In the genomic region with DNA sequence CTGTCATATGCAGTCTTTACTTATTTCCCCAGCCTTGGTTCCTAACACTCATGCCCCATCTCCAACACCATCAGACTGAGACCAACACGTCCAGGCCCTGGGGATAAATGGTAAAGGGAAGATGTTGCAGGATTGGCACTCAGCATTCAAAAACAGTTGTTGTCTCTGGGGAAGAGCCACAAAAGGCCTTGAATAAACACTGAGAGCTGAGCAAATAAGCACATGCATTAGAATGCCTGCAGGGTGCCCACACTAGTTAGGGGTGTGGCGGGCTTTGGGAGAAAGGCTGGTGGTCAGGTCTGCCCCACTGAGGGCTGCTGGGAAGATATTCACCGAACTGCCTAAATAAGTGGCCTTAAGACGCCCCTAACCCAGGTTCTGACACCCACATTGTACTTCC, we compare ENCODE assay signal across 23 cellular contexts.
"Had no signal": no experiment of that assay in that cellular context is flagged by ENCODE, and none has a peak within 500 bp of the region (broad histone marks: within the 10 kb centered on the region; RNA-seq: fewer than 3 reads in every experiment).

No MANE protein-coding gene starts in this region.

- H3K27ac Mint-ChIP-seq: memory B cell; mesothelial cell of epicardium; natural killer cell; stimulated activated naive B cell treated with anti-CD40 and anti-IgM and Interleukin-4, amounts not matched to agents 10 μg/mL and 1 μg/mL and 100 μg/mL, for 72 hours; stimulated activated naive CD8-positive, alpha-beta T cell treated with anti-CD3 and anti-CD28 coated beads, Interleukin-15, amount 100 ng/mL, for 72 hours had no signal

- H3K4me1 Mint-ChIP-seq: memory B cell; natural killer cell; stimulated activated naive B cell treated with anti-CD40 and anti-IgM and Interleukin-4, amounts not matched to agents 10 μg/mL and 1 μg/mL and 100 μg/mL, for 72 hours; stimulated activated naive CD8-positive, alpha-beta T cell treated with anti-CD3 and anti-CD28 coated beads, Interleukin-15, amount 100 ng/mL, for 72 hours had no signal

- H3K9me3 Mint-ChIP-seq: mesothelial cell of epicardium; neural crest cell; stimulated activated naive CD8-positive, alpha-beta T cell treated with anti-CD3 and anti-CD28 coated beads, Interleukin-15, amount 100 ng/mL, for 72 hours had no signal

- H3K4me1 ChIP-seq: esophagus muscularis mucosa, gastrocnemius medialis, heart right ventricle, left ventricle myocardium inferior, lower lobe of right lung, right atrium auricular region, sigmoid colon, testis, tibial nerve had no signal

- H3K36me3 ChIP-seq: esophagus muscularis mucosa, gastrocnemius medialis, heart right ventricle, left ventricle myocardium inferior, lower lobe of right lung, right atrium auricular region, sigmoid colon, tibial nerve had no signal

- H3K36me3 Mint-ChIP-seq: memory B cell; natural killer cell; stimulated activated naive B cell treated with anti-CD40 and anti-IgM and Interleukin-4, amounts not matched to agents 10 μg/mL and 1 μg/mL and 100 μg/mL, for 72 hours had no signal

- ATAC-seq: gastrocnemius medialis; heart right ventricle; left cardiac atrium; natural killer cell; stimulated activated naive B cell treated with anti-CD40 and anti-IgM and Interleukin-4, amounts not matched to agents 10 μg/mL and 1 μg/mL and 100 μg/mL, for 72 hours; stimulated activated naive CD8-positive, alpha-beta T cell treated with anti-CD3 and anti-CD28 coated beads, Interleukin-15, amount 100 ng/mL, for 72 hours had no signal

- H3K27me3 ChIP-seq: esophagus muscularis mucosa, gastrocnemius medialis, heart right ventricle, right atrium auricular region, sigmoid colon, testis, tibial nerve had no signal

- H3K4me3 ChIP-seq: esophagus muscularis mucosa, gastrocnemius medialis, heart right ventricle, left ventricle myocardium inferior, lower lobe of right lung, right atrium auricular region, sigmoid colon, skin epidermis, testis, tibial nerve had no signal

- H3K27me3 Mint-ChIP-seq: memory B cell; stimulated activated naive B cell treated with anti-CD40 and anti-IgM and Interleukin-4, amounts not matched to agents 10 μg/mL and 1 μg/mL and 100 μg/mL, for 72 hours; stimulated activated naive CD8-positive, alpha-beta T cell treated with anti-CD3 and anti-CD28 coated beads, Interleukin-15, amount 100 ng/mL, for 72 hours had no signal

- DNase-seq: effector memory CD4-positive, alpha-beta T cell; gastrocnemius medialis; heart right ventricle; hypothalamus; kidney; left cardiac atrium; left ventricle myocardium inferior; lower lobe of right lung; natural killer cell; sigmoid colon; stimulated activated CD4-positive, alpha-beta T cell treated with anti-CD3 and anti-CD28 coated beads, Interleukin-2, amount 100 ng/mL, for 24 hours; stimulated activated CD4-positive, alpha-beta T cell treated with anti-CD3 and anti-CD28 coated beads, Interleukin-4, amount 100 ng/mL, for 4 hours; stimulated activated naive B cell treated with anti-CD40 and anti-IgM and Interleukin-4, amounts not matched to agents 10 μg/mL and 1 μg/mL and 100 μg/mL, for 72 hours; stimulated activated naive CD8-positive, alpha-beta T cell treated with anti-CD3 and anti-CD28 coated beads, Interleukin-15, amount 100 ng/mL, for 72 hours; testis had no signal

- H3K4me3 Mint-ChIP-seq: memory B cell; mesothelial cell of epicardium; natural killer cell; neural crest cell; stimulated activated naive B cell treated with anti-CD40 and anti-IgM and Interleukin-4, amounts not matched to agents 10 μg/mL and 1 μg/mL and 100 μg/mL, for 72 hours; stimulated activated naive CD8-positive, alpha-beta T cell treated with anti-CD3 and anti-CD28 coated beads, Interleukin-15, amount 100 ng/mL, for 72 hours had no signal

- H3K27ac ChIP-seq: epithelial cell of prostate, esophagus muscularis mucosa, gastrocnemius medialis, heart right ventricle, left ventricle myocardium inferior, lower lobe of right lung, right atrium auricular region, sigmoid colon, skin epidermis, testis, tibial nerve had no signal

- H3K9me3 ChIP-seq: esophagus muscularis mucosa, gastrocnemius medialis, heart right ventricle, left ventricle myocardium inferior, lower lobe of right lung, right atrium auricular region, sigmoid colon, testis, tibial nerve had no signal
